ENCODE assay signal across 9 cellular contexts in the genomic region with DNA sequence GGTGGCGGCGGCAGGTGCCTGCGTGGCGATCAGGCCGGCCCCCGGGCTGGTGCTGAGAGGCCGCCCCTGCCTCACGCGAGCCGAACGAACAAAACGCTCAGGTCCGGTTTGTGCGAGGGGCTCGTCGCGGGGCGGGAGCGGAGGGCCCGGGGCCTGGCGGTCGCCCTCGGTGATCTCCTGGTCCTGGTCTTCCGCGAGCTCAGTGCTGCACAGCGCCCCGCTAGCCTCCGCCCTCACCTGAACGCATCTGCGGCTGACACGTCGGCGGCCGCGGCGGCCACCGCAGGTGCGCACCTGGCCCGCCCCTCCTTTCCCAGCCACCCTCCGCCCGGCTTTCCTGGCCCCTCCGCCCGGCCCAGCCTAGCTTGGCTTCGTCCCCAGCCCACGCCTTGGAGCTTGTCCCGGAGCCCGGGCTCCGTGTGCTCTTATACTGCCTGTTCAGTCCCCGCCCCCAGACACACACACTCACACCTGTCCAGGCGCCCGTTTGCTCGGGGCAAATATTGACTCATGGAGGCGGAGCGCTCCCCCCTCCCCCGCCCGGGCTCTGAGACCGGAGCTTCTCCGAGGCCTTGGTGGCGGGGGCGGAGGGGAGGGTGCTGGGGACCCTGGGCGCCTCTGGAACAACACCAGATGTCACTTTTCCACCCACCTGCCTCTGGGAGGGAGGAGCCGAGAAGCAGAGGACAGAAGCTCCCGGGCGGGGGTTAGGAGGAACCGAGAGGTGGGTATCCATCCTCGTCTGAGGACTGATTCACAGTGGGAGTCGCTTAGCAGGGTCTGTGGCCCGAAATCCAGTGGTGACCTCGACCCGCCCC. TPM values are rescaled to one million over a fixed set of nuclear protein-coding genes. Genes with fewer than 3 reads are reported as not detected.
DNase-seq lines count a peak whose midpoint lies in the region; ATAC-seq, FAIRE-seq and TF ChIP-seq lines count a peak whose summit lies in the region.
"Had no signal": no experiment of that assay in that cellular context is flagged by ENCODE, and none has a peak within 500 bp of the region (broad histone marks: within the 10 kb centered on the region; RNA-seq: fewer than 3 reads in every experiment).

No MANE protein-coding gene starts in this region.

- peak overlapping the region; percentile 44 for H3K4me3 ChIP-seq in LNCaP clone FGC (ENCODE audit: low read depth, low read length)

- peaks cover 57 to 73% of the 10 kb centered on the region in 2 donors for H3K27me3 Mint-ChIP-seq in T-cell

- peak; percentile 19 to 46 (median 40) for ATAC-seq in T-cell (replicated peaks in 1 of 4)
- ATAC-seq in stimulated activated naive CD8-positive, alpha-beta T cell treated with anti-CD3 and anti-CD28 coated beads, Interleukin-15, Interleukin-2, amounts not matched to agents 100 U/mL and 50 U/mL, for 24 hours: peak; percentile 62
- no peak for ATAC-seq in GM21528 (IDR thresholded peaks at IDR 0.05; ENCODE audit: low FRiP score, unreplicated experiment)
- no peak for ATAC-seq in HG03457 (IDR thresholded peaks at IDR 0.05; ENCODE audit: unreplicated experiment)

- H3K27ac Mint-ChIP-seq in T-cell: no peak overlapping the region

- peak overlapping the region in 2 of 3 donors; percentile 39 to 72 for H3K4me3 Mint-ChIP-seq in T-cell

- POLR2A ChIA-PET in T-cell (lab: Charles Lee): no interaction called here

- peaks cover 10 to 22% (median 18%) of the 10 kb centered on the region in 3 donors for H3K4me1 Mint-ChIP-seq in T-cell

- DNase-seq in LNCaP clone FGC (ENCODE audit: low read depth): peak; percentile 76
- DNase-seq in T-cell: no peak
- DNase-seq in stimulated activated naive CD8-positive, alpha-beta T cell treated with anti-CD3 and anti-CD28 coated beads, Interleukin-15, Interleukin-2, amounts not matched to agents 100 U/mL and 50 U/mL, for 24 hours: peak; percentile 61
- no peak for DNase-seq in NAMALWA (ENCODE audit: low spot score)

- H3K9me3 Mint-ChIP-seq in T-cell: no peaks in the 10 kb centered on the region

- no peaks in the 10 kb centered on the region for H3K36me3 Mint-ChIP-seq in T-cell

- FAIRE-seq in islet of Langerhans (lab: Jason Lieb, UNC): peak; percentile 17
- FAIRE-seq: G401.6 had no signal

- no peak for TF ChIP-seq CTCF in 22Rv1 (IDR thresholded peaks at IDR 0.05)
- TF ChIP-seq CTCF in LNCaP clone FGC (IDR thresholded peaks at IDR 0.05; ENCODE audit: control insufficient read depth, extremely low read depth, insufficient read depth): no peak

- peak overlapping the region; percentile 91 for H3K27ac ChIP-seq in 22Rv1

- CTCF ChIA-PET in T-cell (lab: Charles Lee): interaction anchor here (0.6 to 1.4 kb wide), 3 partner anchors 20 to 453 kb away, joined by 3 read pairs; no protein-coding TSS in a partner anchor

RNA-seq across cellular contexts. Expression of gene CRYBA2, which starts 8.6 kb away (rescaled TPM):
- not detected for total RNA-seq in T-cell

RNA-seq across cellular contexts. Expression of gene FEV, which starts 16.8 kb away (rescaled TPM):
- not detected for total RNA-seq in T-cell

RNA-seq across cellular contexts. Expression of gene CFAP65, which starts 39.5 kb away (rescaled TPM):
- under 1 TPM in 1 of 5 donors, not detected in 4; 0.16 TPM for total RNA-seq in T-cell

RNA-seq across cellular contexts. Expression of gene CDK5R2, which starts 42.3 kb away (rescaled TPM):
- total RNA-seq in T-cell: not detected

RNA-seq across cellular contexts. Expression of gene IHH, which starts 58.9 kb away (rescaled TPM):
- under 1 TPM in 2 of 5 donors, not detected in 3; 0.12 to 0.28 TPM for total RNA-seq in T-cell

Comparison
In these comparisons a context has a peak if more than half of its experiments do, and no peak if none do; other contexts are left out.
1. DNase-seq: peak in LNCaP clone FGC (single experiment) and stimulated activated naive CD8-positive, alpha-beta T cell treated with anti-CD3 and anti-CD28 coated beads, Interleukin-15, Interleukin-2, amounts not matched to agents 100 U/mL and 50 U/mL, for 24 hours (single experiment); none in T-cell (0 of 34) and NAMALWA (single experiment).
2. ATAC-seq: peak in T-cell (4 of 4) and stimulated activated naive CD8-positive, alpha-beta T cell treated with anti-CD3 and anti-CD28 coated beads, Interleukin-15, Interleukin-2, amounts not matched to agents 100 U/mL and 50 U/mL, for 24 hours (single experiment); none in GM21528 (single experiment) and HG03457 (single experiment).